Comparison of ENCODE assay signal across 22 cellular contexts in the genomic region with DNA sequence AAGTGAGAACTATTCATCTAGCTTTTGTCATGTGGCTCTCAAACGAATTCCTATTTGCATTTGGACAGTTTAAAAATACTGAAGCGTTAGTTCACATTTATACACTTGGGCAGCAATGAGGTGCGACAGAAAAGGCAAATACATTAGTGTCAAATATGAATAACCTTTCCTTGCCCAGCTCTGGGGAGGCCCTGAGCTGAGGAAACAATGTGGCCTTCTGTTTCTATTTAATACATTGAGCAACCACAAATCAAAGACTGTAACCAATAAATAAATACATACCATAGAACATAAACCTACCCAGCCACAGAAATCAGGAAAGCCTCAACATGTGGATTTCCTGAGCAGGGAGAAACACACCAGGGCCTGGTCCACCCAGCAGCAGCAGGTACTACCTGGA.
"Had no signal": no experiment of that assay in that cellular context is flagged by ENCODE, and none has a peak within 500 bp of the region (broad histone marks: within the 10 kb centered on the region; RNA-seq: fewer than 3 reads in every experiment).

No MANE protein-coding gene starts in this region.

- H3K9me3 Mint-ChIP-seq: effector memory CD8-positive, alpha-beta T cell had no signal

- H3K27me3 Mint-ChIP-seq: effector memory CD8-positive, alpha-beta T cell; stimulated activated memory B cell treated with anti-CD40 and anti-IgM and Interleukin-4, amounts not matched to agents 10 μg/mL and 1 μg/mL and 100 μg/mL, for 72 hours had no signal

- H3K27ac Mint-ChIP-seq: effector memory CD8-positive, alpha-beta T cell; naive thymus-derived CD8-positive, alpha-beta T cell; neural progenitor cell; stimulated activated memory B cell treated with anti-CD40 and anti-IgM and Interleukin-4, amounts not matched to agents 10 μg/mL and 1 μg/mL and 100 μg/mL, for 72 hours; stimulated activated naive CD8-positive, alpha-beta T cell treated with anti-CD3 and anti-CD28 coated beads, Interleukin-15, Interleukin-2, amounts not matched to agents 100 ng/mL and 50 ng/mL, for 24 hours had no signal

- ATAC-seq: effector memory CD8-positive, alpha-beta T cell; foreskin keratinocyte; left lobe of liver; mucosa of descending colon; naive thymus-derived CD8-positive, alpha-beta T cell; psoas muscle; sciatic nerve; stimulated activated memory B cell treated with anti-CD40 and anti-IgM and Interleukin-4, amounts not matched to agents 10 μg/mL and 1 μg/mL and 100 μg/mL, for 72 hours had no signal

- H3K36me3 Mint-ChIP-seq: naive thymus-derived CD8-positive, alpha-beta T cell; stimulated activated memory B cell treated with anti-CD40 and anti-IgM and Interleukin-4, amounts not matched to agents 10 μg/mL and 1 μg/mL and 100 μg/mL, for 72 hours had no signal

- H3K4me1 Mint-ChIP-seq: naive thymus-derived CD8-positive, alpha-beta T cell; stimulated activated memory B cell treated with anti-CD40 and anti-IgM and Interleukin-4, amounts not matched to agents 10 μg/mL and 1 μg/mL and 100 μg/mL, for 72 hours had no signal

- H3K4me3 Mint-ChIP-seq: effector memory CD8-positive, alpha-beta T cell; naive thymus-derived CD8-positive, alpha-beta T cell; neural progenitor cell; stimulated activated memory B cell treated with anti-CD40 and anti-IgM and Interleukin-4, amounts not matched to agents 10 μg/mL and 1 μg/mL and 100 μg/mL, for 72 hours; stimulated activated naive CD8-positive, alpha-beta T cell treated with anti-CD3 and anti-CD28 coated beads, Interleukin-15, Interleukin-2, amounts not matched to agents 100 ng/mL and 50 ng/mL, for 24 hours had no signal

- DNase-seq: effector memory CD8-positive, alpha-beta T cell; foreskin keratinocyte; head of caudate nucleus; kidney glomerular epithelial cell; mammary epithelial cell; mucosa of descending colon; naive thymus-derived CD8-positive, alpha-beta T cell; nucleus accumbens; psoas muscle; retina; spleen; stimulated activated CD4-positive, alpha-beta T cell treated with anti-CD3 and anti-CD28 coated beads, Interleukin-15, amount 100 ng/mL, for 24 hours; stimulated activated CD4-positive, alpha-beta T cell treated with anti-CD3 and anti-CD28 coated beads, Interleukin-1b, Interleukin-23, amount 100 ng/mL, for 48 hours; stimulated activated CD4-positive, alpha-beta T cell treated with anti-CD3 and anti-CD28 coated beads, Interleukin-4, amount 100 ng/mL, for 24 hours; tibial artery; upper lobe of left lung; uterus had no signal
